Comparison of ENCODE assay signal across 17 cellular contexts in genomic region chr2:164369416-164369815, GRCh38.
DNase-seq lines count a peak whose midpoint lies in the region; ATAC-seq and TF ChIP-seq lines count a peak whose summit lies in the region.
"Had no signal": no experiment of that assay in that cellular context is flagged by ENCODE, and none has a peak within 500 bp of the region (broad histone marks: within the 10 kb centered on the region; RNA-seq: fewer than 3 reads in every experiment).

No MANE protein-coding gene starts in this region.

- H3K36me3 Mint-ChIP-seq in natural killer cell: no peaks in the 10 kb centered on the region
- H3K36me3 Mint-ChIP-seq: CD14-positive monocyte had no signal

- H3K9me3 Mint-ChIP-seq in natural killer cell: peaks cover 5 to 6% of the 10 kb centered on the region in 2 donors

- H3K4me3 Mint-ChIP-seq in natural killer cell: no peak overlapping the region
- H3K4me3 Mint-ChIP-seq: CD14-positive monocyte had no signal

- ATAC-seq in natural killer cell: no peak
- no peak for ATAC-seq in GM21381 (IDR thresholded peaks at IDR 0.05; ENCODE audit: unreplicated experiment)
- ATAC-seq: Panc1 had no signal

- intact Hi-C loops in natural killer cell (cut with micrococcal nuclease): no loop called here

- in situ Hi-C loops in brain microvascular endothelial cell (cut with HindIII; ENCODE audit: low pct_ligation_motif_present, low sequenced_read_pairs): no loop called here

- no peak overlapping the region for H3K4me3 ChIP-seq in brain microvascular endothelial cell (ENCODE audit: low read depth, low read length)
- H3K4me3 ChIP-seq: MG63 had no signal

- no peak overlapping the region for H3K27ac Mint-ChIP-seq in natural killer cell
- H3K27ac Mint-ChIP-seq: CD14-positive monocyte had no signal

- H3K27ac ChIP-seq in brain microvascular endothelial cell: peak overlapping the region; percentile 37

- DNase-seq in LHCN-M2 (ENCODE audit: low read depth): peak; percentile 43
- peak; percentile 43 for DNase-seq in brain microvascular endothelial cell
- peak; percentile 27 for DNase-seq in renal cortical epithelial cell (ENCODE audit: low read depth)
- no peak for DNase-seq in COLO668 (lab: John Stamatoyannopoulos, UW; ENCODE audit: unreplicated experiment)
- DNase-seq in natural killer cell: no peak
- no peak for DNase-seq in NCI-H146 treated with DMSO at 0.1 percent for 48 hours (lab: John Stamatoyannopoulos, UW; ENCODE audit: unreplicated experiment)
- DNase-seq: DMS 273 treated with DMSO at 0.1 percent for 48 hours, DND-41, IMR-90, MG63, NCI-H1048, NCI-H1436, NCI-H2081, SW 1271 had no signal

- H3K27me3 Mint-ChIP-seq in natural killer cell (ENCODE audit: low read depth in 2 of 2): no peaks in the 10 kb centered on the region

- no peaks in the 10 kb centered on the region for H3K4me1 Mint-ChIP-seq in natural killer cell
- H3K4me1 Mint-ChIP-seq: CD14-positive monocyte had no signal

- H3K36me3 ChIP-seq in brain microvascular endothelial cell (replicated peaks): no peaks in the 10 kb centered on the region
- H3K36me3 ChIP-seq: MG63 had no signal

- H3K27me3 ChIP-seq in brain microvascular endothelial cell (replicated peaks): no peaks in the 10 kb centered on the region
- H3K27me3 ChIP-seq: MG63 had no signal

- TF ChIP-seq CTCF in brain microvascular endothelial cell (IDR thresholded peaks at IDR 0.05; ENCODE audit: low read depth, low read length, missing control alignments): no peak
- TF ChIP-seq CTCF in natural killer cell (IDR thresholded peaks at IDR 0.05): no peak

Comparison
In these comparisons a context has a peak if more than half of its experiments do, and no peak if none do; other contexts are left out.
1. DNase-seq: peak in LHCN-M2 (single experiment), brain microvascular endothelial cell (single experiment) and renal cortical epithelial cell (single experiment); none in COLO668 (single experiment), natural killer cell (single experiment) and NCI-H146 treated with DMSO at 0.1 percent for 48 hours (single experiment).